Comparison of ENCODE assay signal across 1 cellular context in the genomic region with DNA sequence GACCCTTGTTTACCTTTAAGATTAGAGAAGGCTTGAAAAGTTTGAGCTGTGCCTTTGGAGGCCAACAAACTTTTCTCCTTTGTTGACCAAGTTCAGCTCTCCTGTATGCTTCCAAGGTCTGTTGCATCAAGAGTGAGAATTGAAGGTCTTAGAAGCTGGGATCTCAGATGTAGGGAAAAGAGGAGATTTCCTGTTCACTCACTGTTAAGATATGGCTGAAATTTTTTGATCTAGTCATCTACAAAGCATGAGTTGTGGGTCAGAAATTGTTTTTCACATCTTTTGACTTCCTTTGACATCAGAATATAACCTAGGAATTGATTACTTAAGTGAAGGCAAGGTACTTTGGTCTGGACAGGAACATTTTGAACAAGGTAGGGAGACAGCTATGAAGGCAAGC.
A peak's percentile ranks its signal among the peaks of the same experiment; 100 is the strongest.
TF ChIP-seq lines count a peak whose summit lies in the region.

No MANE protein-coding gene starts in this region.

TF ChIP-seq in K562, 482 proteins besides CTCF, POLR2A, EP300 and RAD21:
- TF ChIP-seq THRAP3 (IDR thresholded peaks at IDR 0.05; ENCODE audit: borderline replicate concordance) (no peak), FOXA3 (CRISPR knock-in tag; conservative IDR thresholded peaks at IDR 0.05 in 1 of 2, IDR thresholded peaks at IDR 0.05 in 1 of 2) (0 out of 4 replicates have a peak, but pooled peaks of 1 of the 2 experiments have one; percentile 11)
- TF ChIP-seq, protein P1, sequence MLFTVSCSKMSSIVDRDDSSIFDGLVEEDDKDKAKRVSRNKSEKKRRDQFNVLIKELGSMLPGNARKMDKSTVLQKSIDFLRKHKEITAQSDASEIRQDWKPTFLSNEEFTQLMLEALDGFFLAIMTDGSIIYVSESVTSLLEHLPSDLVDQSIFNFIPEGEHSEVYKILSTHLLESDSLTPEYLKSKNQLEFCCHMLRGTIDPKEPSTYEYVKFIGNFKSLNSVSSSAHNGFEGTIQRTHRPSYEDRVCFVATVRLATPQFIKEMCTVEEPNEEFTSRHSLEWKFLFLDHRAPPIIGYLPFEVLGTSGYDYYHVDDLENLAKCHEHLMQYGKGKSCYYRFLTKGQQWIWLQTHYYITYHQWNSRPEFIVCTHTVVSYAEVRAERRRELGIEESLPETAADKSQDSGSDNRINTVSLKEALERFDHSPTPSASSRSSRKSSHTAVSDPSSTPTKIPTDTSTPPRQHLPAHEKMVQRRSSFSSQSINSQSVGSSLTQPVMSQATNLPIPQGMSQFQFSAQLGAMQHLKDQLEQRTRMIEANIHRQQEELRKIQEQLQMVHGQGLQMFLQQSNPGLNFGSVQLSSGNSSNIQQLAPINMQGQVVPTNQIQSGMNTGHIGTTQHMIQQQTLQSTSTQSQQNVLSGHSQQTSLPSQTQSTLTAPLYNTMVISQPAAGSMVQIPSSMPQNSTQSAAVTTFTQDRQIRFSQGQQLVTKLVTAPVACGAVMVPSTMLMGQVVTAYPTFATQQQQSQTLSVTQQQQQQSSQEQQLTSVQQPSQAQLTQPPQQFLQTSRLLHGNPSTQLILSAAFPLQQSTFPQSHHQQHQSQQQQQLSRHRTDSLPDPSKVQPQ (CRISPR knock-in tag; IDR thresholded peaks at IDR 0.05; ENCODE audit: borderline replicate concordance): 0 out of 2 replicates have a peak, but pooled peaks have one; percentile 17
TF ChIP-seq in K562: peak in this region for 2.
